Comparison of ENCODE assay signal across 11 cellular contexts in the genomic region with DNA sequence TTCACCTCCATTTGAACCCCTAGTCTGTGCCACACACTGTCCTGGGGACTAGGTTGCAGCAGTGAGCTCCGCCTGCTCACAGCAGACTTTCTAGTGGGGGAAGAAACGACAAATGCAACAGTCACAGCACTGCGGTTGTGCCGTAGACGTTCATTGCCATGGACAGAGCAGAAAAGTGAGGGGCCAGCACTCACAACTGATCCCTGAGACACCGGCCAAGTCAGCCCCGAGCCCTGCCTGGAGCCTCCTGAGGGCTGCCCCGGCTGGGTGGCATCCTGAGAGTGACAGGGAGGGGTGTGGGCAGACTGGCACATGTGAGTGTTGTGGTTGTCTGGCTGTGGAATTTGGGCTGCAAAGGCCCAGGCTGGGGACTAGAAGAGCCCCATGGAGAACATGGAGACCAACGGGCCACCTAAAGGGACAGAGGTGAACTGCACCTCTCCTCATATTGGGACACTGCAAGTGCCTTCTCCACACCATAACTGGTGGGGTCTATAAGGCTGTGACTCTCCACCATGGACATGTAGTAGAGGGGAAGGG. TPM values are rescaled to one million over a fixed set of nuclear protein-coding genes. Genes with fewer than 3 reads are reported as not detected.
DNase-seq lines count a peak whose midpoint lies in the region; ATAC-seq and TF ChIP-seq lines count a peak whose summit lies in the region.
"Had no signal": no experiment of that assay in that cellular context is flagged by ENCODE, and none has a peak within 500 bp of the region (broad histone marks: within the 10 kb centered on the region; RNA-seq: fewer than 3 reads in every experiment).

No MANE protein-coding gene starts in this region.

- peaks cover 19% of the 10 kb centered on the region for H3K27me3 ChIP-seq in foreskin keratinocyte

- no peak overlapping the region for H3K27ac ChIP-seq in foreskin keratinocyte
- H3K27ac ChIP-seq: neutrophil had no signal

- TF ChIP-seq CTCF in AG09309 (IDR thresholded peaks at IDR 0.05; ENCODE audit: control insufficient read depth, insufficient read depth, low read depth, low read length, missing control alignments) = peak; percentile 34
- peak; percentile 33 for TF ChIP-seq CTCF in GM12865 (IDR thresholded peaks at IDR 0.05; ENCODE audit: insufficient read depth, low read depth, low read length, missing control alignments)
- TF ChIP-seq CTCF in foreskin keratinocyte (conservative IDR thresholded peaks at IDR 0.05) = peak; percentile 27

- no peaks in the 10 kb centered on the region for H3K4me1 ChIP-seq in foreskin keratinocyte

- DNase-seq in AG09309 (ENCODE audit: low read depth) = no peak
- DNase-seq in GM12865 (ENCODE audit: low read depth) = peak; percentile 24
- DNase-seq in OCI-M1 (lab: John Stamatoyannopoulos, UW) = peak; percentile 13
- DNase-seq in foreskin keratinocyte = no peak
- DNase-seq in cerebellar cortex (ENCODE audit: low spot score) = no peak
- DNase-seq in NCI-H446 (lab: John Stamatoyannopoulos, UW) = no peak
- DNase-seq in AG08396 (ENCODE audit: low spot score) = no peak
- DNase-seq: NCI-H1417, T-helper 2 cell had no signal

- ATAC-seq in foreskin keratinocyte (peak; percentile 48), GM21447 (IDR thresholded peaks at IDR 0.05; ENCODE audit: unreplicated experiment) (no peak)

- H3K4me3 ChIP-seq in AG09309 (ENCODE audit: control insufficient read depth, low read depth, low read length) (no peak overlapping the region), GM12865 (ENCODE audit: low read depth, low read length) (no peak overlapping the region)

RNA-seq across cellular contexts. Expression of gene DUSP9, which starts 4.6 kb away (rescaled TPM):
- 1.3 and 1.7 TPM in 2 replicates for total RNA-seq in foreskin keratinocyte
- polyA plus RNA-seq in foreskin keratinocyte = 1.2 and 1.4 TPM in 2 replicates

RNA-seq across cellular contexts. Expression of gene PNCK, which starts 22.0 kb away (rescaled TPM):
- not detected in 2 replicates for total RNA-seq in foreskin keratinocyte
- 0.07 and 0.15 TPM in 2 replicates for polyA plus RNA-seq in foreskin keratinocyte

RNA-seq across cellular contexts. Expression of gene SLC6A8, which starts 36.1 kb away (rescaled TPM):
- 40.0 and 43.4 TPM in 2 replicates for total RNA-seq in foreskin keratinocyte
- polyA plus RNA-seq in foreskin keratinocyte = 34.2 and 34.8 TPM in 2 replicates

RNA-seq across cellular contexts. Expression of gene CCNQ, which starts 52.7 kb away (rescaled TPM):
- total RNA-seq in foreskin keratinocyte = 39.9 and 49.6 TPM in 2 replicates
- polyA plus RNA-seq in foreskin keratinocyte = 46.9 and 57.6 TPM in 2 replicates

Comparison
In these comparisons a context has a peak if more than half of its experiments do, and no peak if none do; other contexts are left out.
1. DNase-seq: peak in GM12865 (single experiment) and OCI-M1 (single experiment); none in AG09309 (single experiment), foreskin keratinocyte (0 of 2), cerebellar cortex (single experiment), NCI-H446 (0 of 2) and AG08396 (single experiment).
2. Peak in every context shown above with its lines, with median percentiles within 50 percentile points of each other: CTCF ChIP-seq.